1 cellular context compared by ENCODE assay signal in genomic region chr17:70128727-70129238, GRCh38.
TF ChIP-seq lines count a peak whose summit lies in the region.

No MANE protein-coding gene starts in this region.

TF ChIP-seq in K562, 482 proteins besides CTCF, POLR2A, EP300 and RAD21 (continued from another document and continues in another):
- TF ChIP-seq ZBTB12 (CRISPR knock-in tag; IDR thresholded peaks at IDR 0.05) (peak; percentile 91), FOXP4 (CRISPR knock-in tag; IDR thresholded peaks at IDR 0.05; ENCODE audit: borderline replicate concordance) (no peak), ZZZ3 (IDR thresholded peaks at IDR 0.05) (no peak), U2AF1 (optimal IDR thresholded peaks at IDR 0.05; ENCODE audit: low read depth, low read length) (no peak), ETV5 (CRISPR knock-in tag; IDR thresholded peaks at IDR 0.05; ENCODE audit: low read depth) (no peak), ZNF280B (CRISPR knock-in tag; IDR thresholded peaks at IDR 0.05) (no peak), ZNF511 (CRISPR knock-in tag; IDR thresholded peaks at IDR 0.05) (no peak), ZFPM2 (CRISPR knock-in tag; IDR thresholded peaks at IDR 0.05) (no peak), RCOR1 (IDR thresholded peaks at IDR 0.05; ENCODE audit: borderline replicate concordance in 1 of 2, low read depth in 2 of 2, low read length in 2 of 2) (no peak), KLF1 (tag; IDR thresholded peaks at IDR 0.05) (no peak), TBP (optimal IDR thresholded peaks at IDR 0.05; ENCODE audit: low read depth, low read length) (peak; percentile 92), ZNF318 (IDR thresholded peaks at IDR 0.05; ENCODE audit: borderline replicate concordance in 1 of 2, low read depth in 1 of 2) (peak in 1 of 2 experiments; percentile 34; a peak in 1 of 4 replicates), SREBF1 (IDR thresholded peaks at IDR 0.05; ENCODE audit: borderline replicate concordance, low read depth, low read length) (no peak), MCM5 (IDR thresholded peaks at IDR 0.05; ENCODE audit: low read depth) (no peak), ATF7 (IDR thresholded peaks at IDR 0.05) (peak; percentile 90), ZNF830 (CRISPR knock-in tag; IDR thresholded peaks at IDR 0.05) (no peak), FOXO4 (CRISPR knock-in tag; IDR thresholded peaks at IDR 0.05) (no peak), LEF1 (IDR thresholded peaks at IDR 0.05) (no peak), ESRRB (CRISPR knock-in tag; IDR thresholded peaks at IDR 0.05; ENCODE audit: borderline replicate concordance) (no peak), FOXA3 (CRISPR knock-in tag; conservative IDR thresholded peaks at IDR 0.05 in 1 of 2, IDR thresholded peaks at IDR 0.05 in 1 of 2) (peak in 1 of 2 experiments; percentile 33; a peak in 1 of 4 replicates), HDAC1 (IDR thresholded peaks at IDR 0.05) (no peak), NCOA1 (IDR thresholded peaks at IDR 0.05; ENCODE audit: low read depth) (peak; percentile 95), BMI1 (IDR thresholded peaks at IDR 0.05; ENCODE audit: low read length) (no peak), MEF2D (tag; conservative IDR thresholded peaks at IDR 0.05; ENCODE audit: low read depth) (no peak), COPS2 (conservative IDR thresholded peaks at IDR 0.05) (no peak), TBL1XR1 (IDR thresholded peaks at IDR 0.05; ENCODE audit: low read length in 2 of 2) (peak in 1 of 2 experiments; percentile 77; a peak in 2 of 4 replicates), ZNF239 (CRISPR knock-in tag; IDR thresholded peaks at IDR 0.05) (no peak), ZNF699 (CRISPR knock-in tag; IDR thresholded peaks at IDR 0.05; ENCODE audit: insufficient replicate concordance) (no peak), SMAD4 (CRISPR knock-in tag; conservative IDR thresholded peaks at IDR 0.05) (peak; percentile 76), THRAP3 (IDR thresholded peaks at IDR 0.05; ENCODE audit: borderline replicate concordance) (no peak), ZBTB11 (CRISPR knock-in tag; IDR thresholded peaks at IDR 0.05) (no peak), ZNF655 (CRISPR knock-in tag; IDR thresholded peaks at IDR 0.05) (no peak), IFI16 (CRISPR knock-in tag; IDR thresholded peaks at IDR 0.05) (no peak), ZNF79 (CRISPR knock-in tag; IDR thresholded peaks at IDR 0.05; ENCODE audit: low read depth) (no peak), ZSCAN29 (IDR thresholded peaks at IDR 0.05) (no peak), TSC22D4 (tag; IDR thresholded peaks at IDR 0.05) (no peak), NCOA6 (IDR thresholded peaks at IDR 0.05) (no peak), SRSF7 (optimal IDR thresholded peaks at IDR 0.05; ENCODE audit: low read depth, low read length) (no peak), CGGBP1 (CRISPR knock-in tag; IDR thresholded peaks at IDR 0.05) (no peak), ATF4 (CRISPR knock-in tag; IDR thresholded peaks at IDR 0.05) (peak; percentile 88)
